Comparison of ENCODE assay signal across 1 cellular context in genomic region chr18:44677933-44678332, GRCh38.
TF ChIP-seq lines count a peak whose summit lies in the region.

No MANE protein-coding gene starts in this region.

TF ChIP-seq in HepG2, 621 proteins besides CTCF, POLR2A, EP300 and RAD21:
- peak; percentile 28 to 66; a peak in 3 of 4 replicates for TF ChIP-seq MAFK (conservative IDR thresholded peaks at IDR 0.05 in 1 of 2, IDR thresholded peaks at IDR 0.05 in 1 of 2; ENCODE audit: low read length in 2 of 2)
- TF ChIP-seq CENPX (CRISPR knock-in tag; IDR thresholded peaks at IDR 0.05), result no peak
- TF ChIP-seq MAFF (IDR thresholded peaks at IDR 0.05; ENCODE audit: low read depth, low read length), result peak; percentile 51; the same call in 1 of the 2 replicates
